9 cellular contexts compared by ENCODE assay signal in genomic region chr17:43906951-43907424, GRCh38. TPM values are rescaled to one million over a fixed set of nuclear protein-coding genes. Genes with fewer than 3 reads are reported as not detected.
DNase-seq lines count a peak whose midpoint lies in the region; ATAC-seq and TF ChIP-seq lines count a peak whose summit lies in the region.
"Had no signal": no experiment of that assay in that cellular context is flagged by ENCODE, and none has a peak within 500 bp of the region (broad histone marks: within the 10 kb centered on the region; RNA-seq: fewer than 3 reads in every experiment).

No MANE protein-coding gene starts in this region.

- H3K9me2 ChIP-seq in OCI-LY1 (ENCODE audit: low read depth, low read length), result no peaks in the 10 kb centered on the region

- peak overlapping the region in 5 of 6 donors; percentile 14 to 93 (median 62) for H3K27ac Mint-ChIP-seq in naive B cell

- H2AFZ ChIP-seq in ACC112 (ENCODE audit: low read length, unreplicated experiment) (peak overlapping the region; percentile 56), OCI-LY1 (ENCODE audit: low read length) (no peak overlapping the region)

- no peaks in the 10 kb centered on the region for H3K9me3 ChIP-seq in OCI-LY1 (ENCODE audit: low read length)
- no peaks in the 10 kb centered on the region for H3K9me3 ChIP-seq in endocrine pancreas (ENCODE audit: control insufficient read depth, low read length)

- H3K27ac ChIP-seq in ACC112 (ENCODE audit: low read depth, low read length) (no peak overlapping the region), OCI-LY1 (ENCODE audit: low read depth, low read length, poor library complexity, severe bottlenecking) (no peak overlapping the region)

- TF ChIP-seq CTCF in OCI-LY1 (IDR thresholded peaks at IDR 0.05; ENCODE audit: low read length), result no peak

- H3K4me1 ChIP-seq in ACC112 (ENCODE audit: control insufficient read depth, insufficient read depth, low read length, unreplicated experiment) (peaks cover 9% of the 10 kb centered on the region), OCI-LY1 (ENCODE audit: insufficient read depth, low read length, severe bottlenecking) (peaks cover 8% of the 10 kb centered on the region), endocrine pancreas (ENCODE audit: control insufficient read depth, insufficient read depth, low read length) (peaks cover 5% of the 10 kb centered on the region)

- peak overlapping the region; percentile 75 to 89 (median 84) for H3K4me3 Mint-ChIP-seq in naive B cell

- no peak overlapping the region for H3K9ac ChIP-seq in OCI-LY1 (ENCODE audit: low read length)
- peak overlapping the region; percentile 96 for H3K9ac ChIP-seq in endocrine pancreas (ENCODE audit: control insufficient read depth, insufficient read depth, low read length)

- H3K27me3 ChIP-seq in ACC112 (ENCODE audit: insufficient read depth, low read length) (peaks cover 4% of the 10 kb centered on the region; the same call in 1 of the 2 replicates), OCI-LY1 (ENCODE audit: insufficient read depth, low read length) (peaks cover 6% of the 10 kb centered on the region), endocrine pancreas (ENCODE audit: control insufficient read depth, insufficient read depth, low read length) (no peaks in the 10 kb centered on the region)

- ATAC-seq in naive B cell (ENCODE audit: low read depth in 2 of 2), result peak; percentile 47 to 50
- ATAC-seq in left lobe of liver, result no peak

- H3K36me3 Mint-ChIP-seq in naive B cell, result no peaks in the 10 kb centered on the region

- H3K36me3 ChIP-seq in ACC112 (ENCODE audit: insufficient read depth, low read length), result no peaks in the 10 kb centered on the region
- no peaks in the 10 kb centered on the region for H3K36me3 ChIP-seq in OCI-LY1 (ENCODE audit: insufficient read depth, low read length)
- H3K36me3 ChIP-seq in endocrine pancreas (ENCODE audit: control insufficient read depth, insufficient read depth, low read length), result no peaks in the 10 kb centered on the region

- no peaks in the 10 kb centered on the region for H3F3A ChIP-seq in OCI-LY1 (ENCODE audit: insufficient read depth, low read length)

- H3K79me2 ChIP-seq in ACC112 (ENCODE audit: control insufficient read depth, insufficient read depth, low read length, unreplicated experiment), result no peaks in the 10 kb centered on the region
- H3K79me2 ChIP-seq in OCI-LY1 (ENCODE audit: insufficient read depth, low read length), result no peaks in the 10 kb centered on the region

- peaks cover 14 to 20% (median 17%) of the 10 kb centered on the region in 3 donors for H3K4me1 Mint-ChIP-seq in naive B cell

- no peaks in the 10 kb centered on the region for H3K9me3 Mint-ChIP-seq in naive B cell

- peaks cover 15 to 63% (median 42%) of the 10 kb centered on the region in 3 donors for H3K27me3 Mint-ChIP-seq in naive B cell

- H3K4me2 ChIP-seq in OCI-LY1 (ENCODE audit: low read length), result peak overlapping the region; percentile 68

- DNase-seq in naive B cell (peak; percentile 21), left lobe of liver (ENCODE audit: low spot score) (no peak), COLO668 (lab: John Stamatoyannopoulos, UW; ENCODE audit: unreplicated experiment) (no peak), hippocampal formation (lab: John Stamatoyannopoulos, UW) (no peak), SKM-1 (lab: John Stamatoyannopoulos, UW; ENCODE audit: unreplicated experiment) (no peak)
- DNase-seq: NCI-H2081 treated with DMSO at 0.1 percent for 48 hours had no signal

- H4K20me1 ChIP-seq in OCI-LY1 (ENCODE audit: insufficient read depth, low read length), result no peaks in the 10 kb centered on the region

- H3K4me3 ChIP-seq in ACC112 (ENCODE audit: low read depth, low read length) (peak overlapping the region; percentile 87), OCI-LY1 (ENCODE audit: low read depth, low read length, poor library complexity, severe bottlenecking) (peak overlapping the region; percentile 47), endocrine pancreas (ENCODE audit: control insufficient read depth, insufficient read depth, low read length) (no peak overlapping the region)

RNA-seq across cellular contexts. Expression of gene MPP2, which starts 0.3 kb away (rescaled TPM):
- polyA plus RNA-seq in naive B cell (ENCODE audit: low read depth in 6 of 6), result under 1 TPM in 1 of 6 donors, not detected in 5; 0.18 TPM
- total RNA-seq in left lobe of liver, result 0.10 TPM

RNA-seq across cellular contexts. Expression of gene PPY, which starts 35.3 kb away (rescaled TPM):
- not detected for polyA plus RNA-seq in naive B cell (ENCODE audit: low read depth in 6 of 6)
- not detected for total RNA-seq in left lobe of liver

RNA-seq across cellular contexts. Expression of gene PYY, which starts 46.8 kb away (rescaled TPM):
- polyA plus RNA-seq in naive B cell (ENCODE audit: low read depth in 6 of 6), result not detected
- total RNA-seq in left lobe of liver, result not detected
